Comparison of ENCODE assay signal across 20 cellular contexts in genomic region chr2:211248841-211249240, GRCh38.
DNase-seq lines count a peak whose midpoint lies in the region; ATAC-seq and TF ChIP-seq lines count a peak whose summit lies in the region.
"Had no signal": no experiment of that assay in that cellular context is flagged by ENCODE, and none has a peak within 500 bp of the region (broad histone marks: within the 10 kb centered on the region; RNA-seq: fewer than 3 reads in every experiment).

No MANE protein-coding gene starts in this region.

- intact Hi-C loops in HCT116 (cut with micrococcal nuclease) = no loop called here

- H2AFZ ChIP-seq in HCT116 (ENCODE audit: low read depth, low read length, poor library complexity, severe bottlenecking) (no peak overlapping the region), trophoblast cell (ENCODE audit: insufficient read depth, low read length, poor library complexity) (no peak overlapping the region), hepatocyte (no peak overlapping the region)

- DNase-seq in NCI-H748 (lab: John Stamatoyannopoulos, UW; ENCODE audit: unreplicated experiment) = peak; percentile 9
- DNase-seq in NCI-H748 treated with DMSO at 0.1 percent for 48 hours (lab: John Stamatoyannopoulos, UW) = no peak
- peak; percentile 0 for DNase-seq in HCT116 (ENCODE audit: low read depth, low spot score)
- peak; percentile 1 to 60 for DNase-seq in trophoblast cell
- no peak for DNase-seq in hepatocyte (ENCODE audit: low spot score)
- no peak for DNase-seq in effector CD8-positive, alpha-beta T cell (lab: John Stamatoyannopoulos, UW)
- no peak for DNase-seq in stimulated activated naive B cell treated with anti-CD40 and anti-IgM and Interleukin-4, amounts not matched to agents 10 μg/mL and 1 μg/mL and 100 μg/mL, for 72 hours
- DNase-seq: CD8-positive, alpha-beta T cell; DND-41; H7; Karpas-422; MM.1S; NCI-H1930; NCI-H446; NCI-H774; SHP77 treated with DMSO at 0.1 percent for 48 hours; SK-N-SH had no signal

- RAD21 ChIA-PET in HCT116 (lab: Charles Lee; ENCODE audit: low non-redundant PET in 1 of 2, low total read pairs in 2 of 2, uncharacterized antibody in 2 of 2, unreplicated experiment in 2 of 2) = no interaction called here

- no peaks in the 10 kb centered on the region for H3K79me2 ChIP-seq in HCT116 (ENCODE audit: insufficient read depth, low read length)
- H3K79me2 ChIP-seq in trophoblast cell (ENCODE audit: control insufficient read depth, insufficient read depth, low read length, poor library complexity) = no peaks in the 10 kb centered on the region
- H3K79me2 ChIP-seq in hepatocyte = no peaks in the 10 kb centered on the region

- no peaks in the 10 kb centered on the region for H3K27me3 Mint-ChIP-seq in stimulated activated naive B cell treated with anti-CD40 and anti-IgM and Interleukin-4, amounts not matched to agents 10 μg/mL and 1 μg/mL and 100 μg/mL, for 72 hours
- H3K27me3 Mint-ChIP-seq: IgD-negative memory B cell had no signal

- CTCF ChIA-PET in HCT116 (lab: Charles Lee) = no interaction called here

- no peak overlapping the region for H3K23ac ChIP-seq in trophoblast cell (ENCODE audit: low read length)

- no peak overlapping the region for H3K27ac ChIP-seq in HCT116 (ENCODE audit: low read depth, low read length)
- peak overlapping the region; percentile 58 for H3K27ac ChIP-seq in VCaP
- no peak overlapping the region for H3K27ac ChIP-seq in trophoblast cell (ENCODE audit: low read depth, low read length)
- H3K27ac ChIP-seq in hepatocyte = no peak overlapping the region
- H3K27ac ChIP-seq: BLaER1 had no signal

- no peak overlapping the region for H4K12ac ChIP-seq in trophoblast cell (ENCODE audit: low read depth, low read length)

- no peaks in the 10 kb centered on the region for H3K79me1 ChIP-seq in trophoblast cell (ENCODE audit: low read length)

- H3K27ac Mint-ChIP-seq in stimulated activated naive B cell treated with anti-CD40 and anti-IgM and Interleukin-4, amounts not matched to agents 10 μg/mL and 1 μg/mL and 100 μg/mL, for 72 hours = no peak overlapping the region
- H3K27ac Mint-ChIP-seq: CD8-positive, alpha-beta T cell; IgD-negative memory B cell had no signal

- no TSS peak for BruUV-seq in HCT116 (replicated peaks; lab: Mats Ljungman, UMichigan)

- H3K9me2 ChIP-seq in HCT116 (ENCODE audit: insufficient read depth) = no peaks in the 10 kb centered on the region
- no peaks in the 10 kb centered on the region for H3K9me2 ChIP-seq in hepatocyte (replicated peaks; ENCODE audit: insufficient read depth)
- H3K9me2 ChIP-seq: SK-N-SH had no signal

- H3K14ac ChIP-seq in trophoblast cell (ENCODE audit: low read length) = no peak overlapping the region

- H4K91ac ChIP-seq in trophoblast cell (ENCODE audit: low read depth, low read length) = no peak overlapping the region

- TF ChIP-seq POLR2A in HCT116 (IDR thresholded peaks at IDR 0.05; ENCODE audit: borderline replicate concordance, extremely low read depth, insufficient read depth, insufficient read length) = no peak

- H2BK12ac ChIP-seq in trophoblast cell (ENCODE audit: low read length) = no peak overlapping the region

- peaks cover 6 to 7% of the 10 kb centered on the region in 2 experiments; a peak in 2 of 4 replicates for H3K4me1 ChIP-seq in HCT116 (ENCODE audit: control insufficient read depth in 1 of 2, insufficient read depth in 2 of 2, low read length in 2 of 2)
- peaks cover 5 to 6% of the 10 kb centered on the region in 2 experiments for H3K4me1 ChIP-seq in trophoblast cell (ENCODE audit: control insufficient read depth in 1 of 2, insufficient read depth in 2 of 2, low read length in 2 of 2)
- H3K4me1 ChIP-seq in hepatocyte (ENCODE audit: insufficient read depth) = no peaks in the 10 kb centered on the region
- H3K4me1 ChIP-seq: BLaER1 had no signal

- no peaks in the 10 kb centered on the region for H3K36me3 ChIP-seq in HCT116 (ENCODE audit: control insufficient read depth in 1 of 2, insufficient read depth in 2 of 2, low read length in 2 of 2)
- no peaks in the 10 kb centered on the region for H3K36me3 ChIP-seq in trophoblast cell (ENCODE audit: control insufficient read depth in 1 of 2, insufficient read depth in 2 of 2, low read length in 2 of 2)
- H3K36me3 ChIP-seq in hepatocyte (replicated peaks; ENCODE audit: insufficient read depth, low read depth) = no peaks in the 10 kb centered on the region
- H3K36me3 ChIP-seq: BLaER1 had no signal

- H3K4me2 ChIP-seq in HCT116 (ENCODE audit: low read length) (no peak overlapping the region), trophoblast cell (ENCODE audit: low read length) (no peak overlapping the region), hepatocyte (no peak overlapping the region)
- H3K4me2 ChIP-seq: BLaER1, SK-N-SH had no signal

- H3K18ac ChIP-seq in trophoblast cell (ENCODE audit: low read length) = no peak overlapping the region

- H3K4me3 ChIP-seq in HCT116 (replicated peaks in 1 of 2; ENCODE audit: low read depth in 1 of 2, low read length in 2 of 2) (no peak overlapping the region), trophoblast cell (ENCODE audit: low read depth, low read length) (no peak overlapping the region), hepatocyte (no peak overlapping the region)
- H3K4me3 ChIP-seq: BLaER1 had no signal

- no peak for TF ChIP-seq RAD21 in HCT116 (IDR thresholded peaks at IDR 0.05; ENCODE audit: low read depth)

- no peak overlapping the region for H2BK5ac ChIP-seq in trophoblast cell (ENCODE audit: low read depth, low read length, poor library complexity)

- TF ChIP-seq CTCF in HCT116 (IDR thresholded peaks at IDR 0.05 in 2 of 3, conservative IDR thresholded peaks at IDR 0.05 in 1 of 3; ENCODE audit: borderline replicate concordance in 1 of 3, insufficient read depth in 1 of 3, low read depth in 2 of 3, low read length in 2 of 3) (no peak), VCaP (conservative IDR thresholded peaks at IDR 0.05) (no peak), hepatocyte (IDR thresholded peaks at IDR 0.05; ENCODE audit: poor library complexity) (no peak)

- H2AK5ac ChIP-seq in trophoblast cell (ENCODE audit: low read length) = no peak overlapping the region

- no peak overlapping the region for H3K9ac ChIP-seq in HCT116 (ENCODE audit: low read length)
- H3K9ac ChIP-seq in trophoblast cell (ENCODE audit: low read length) = no peak overlapping the region
- H3K9ac ChIP-seq: BLaER1, SK-N-SH had no signal

- H3K9me3 ChIP-seq in HCT116 (ENCODE audit: control insufficient read depth in 1 of 2, insufficient read depth in 1 of 2, low read depth in 1 of 2, low read length in 2 of 2) = no peaks in the 10 kb centered on the region
- no peaks in the 10 kb centered on the region for H3K9me3 ChIP-seq in trophoblast cell (ENCODE audit: insufficient read depth, low read depth, low read length)
- no peaks in the 10 kb centered on the region for H3K9me3 ChIP-seq in hepatocyte (ENCODE audit: low read depth)
- H3K9me3 ChIP-seq: BLaER1, SK-N-SH had no signal

- no peak overlapping the region for H3K4ac ChIP-seq in trophoblast cell (ENCODE audit: low read depth, low read length)

- ATAC-seq in HCT116 = peak; percentile 17; the same call in 1 of the 2 replicates
- ATAC-seq in stimulated activated naive B cell treated with anti-CD40 and anti-IgM and Interleukin-4, amounts not matched to agents 10 μg/mL and 1 μg/mL and 100 μg/mL, for 72 hours (replicated peaks) = no peak
- ATAC-seq: CD8-positive, alpha-beta T cell had no signal

- H3K4me3 Mint-ChIP-seq in stimulated activated naive B cell treated with anti-CD40 and anti-IgM and Interleukin-4, amounts not matched to agents 10 μg/mL and 1 μg/mL and 100 μg/mL, for 72 hours = no peak overlapping the region
- H3K4me3 Mint-ChIP-seq: CD8-positive, alpha-beta T cell; IgD-negative memory B cell had no signal

- H4K8ac ChIP-seq in trophoblast cell (ENCODE audit: low read depth, low read length) = no peak overlapping the region

- no peaks in the 10 kb centered on the region for H3K4me1 Mint-ChIP-seq in stimulated activated naive B cell treated with anti-CD40 and anti-IgM and Interleukin-4, amounts not matched to agents 10 μg/mL and 1 μg/mL and 100 μg/mL, for 72 hours
- H3K4me1 Mint-ChIP-seq: IgD-negative memory B cell had no signal

- H4K20me1 ChIP-seq in HCT116 (ENCODE audit: insufficient read depth) (no peaks in the 10 kb centered on the region), hepatocyte (ENCODE audit: insufficient read depth, poor library complexity, severe bottlenecking) (no peaks in the 10 kb centered on the region)
- H4K20me1 ChIP-seq: BLaER1 had no signal

- H2BK120ac ChIP-seq in trophoblast cell (ENCODE audit: insufficient read depth, low read length, poor library complexity) = no peak overlapping the region

- WGBS in trophoblast cell (ENCODE audit: extremely low coverage, insufficient coverage, insufficient read length) = no CpG with 5 or more reads among the region's 2 CpGs
- WGBS in hepatocyte (ENCODE audit: low lambda C conversion rate, missing lambda C conversion rate) = 48% methylated on average over 2 of the region's 2 CpGs

- POLR2A ChIA-PET in HCT116 (lab: Charles Lee) = no interaction called here

- peaks cover 0 to 2% of the 10 kb centered on the region in 2 donors for H3K9me3 Mint-ChIP-seq in stimulated activated naive B cell treated with anti-CD40 and anti-IgM and Interleukin-4, amounts not matched to agents 10 μg/mL and 1 μg/mL and 100 μg/mL, for 72 hours
- H3K9me3 Mint-ChIP-seq: CD8-positive, alpha-beta T cell had no signal

- no peaks in the 10 kb centered on the region for H3K36me3 Mint-ChIP-seq in stimulated activated naive B cell treated with anti-CD40 and anti-IgM and Interleukin-4, amounts not matched to agents 10 μg/mL and 1 μg/mL and 100 μg/mL, for 72 hours
- H3K36me3 Mint-ChIP-seq: CD8-positive, alpha-beta T cell; IgD-negative memory B cell had no signal

- H3K27me3 ChIP-seq in HCT116 (ENCODE audit: insufficient read depth, low read length) = no peaks in the 10 kb centered on the region
- no peaks in the 10 kb centered on the region for H3K27me3 ChIP-seq in trophoblast cell (ENCODE audit: insufficient read depth, low read length)
- no peaks in the 10 kb centered on the region for H3K27me3 ChIP-seq in hepatocyte
- H3K27me3 ChIP-seq: BLaER1 had no signal

TF ChIP-seq in HCT116, 20 proteins besides CTCF, POLR2A, EP300 and RAD21 (continues in another document):
- TF ChIP-seq EGR1 (IDR thresholded peaks at IDR 0.05; ENCODE audit: low read depth) (no peak), SRF (IDR thresholded peaks at IDR 0.05; ENCODE audit: low read depth) (no peak), CEBPB (IDR thresholded peaks at IDR 0.05; ENCODE audit: low read depth) (no peak), ZFX (IDR thresholded peaks at IDR 0.05) (no peak), EZH2phosphoT487 (IDR thresholded peaks at IDR 0.05; ENCODE audit: borderline replicate concordance) (no peak), FOSL1 (IDR thresholded peaks at IDR 0.05; ENCODE audit: low read depth) (no peak), ELF1 (IDR thresholded peaks at IDR 0.05; ENCODE audit: borderline replicate concordance, low read depth) (no peak)
- TF ChIP-seq, protein P1, sequence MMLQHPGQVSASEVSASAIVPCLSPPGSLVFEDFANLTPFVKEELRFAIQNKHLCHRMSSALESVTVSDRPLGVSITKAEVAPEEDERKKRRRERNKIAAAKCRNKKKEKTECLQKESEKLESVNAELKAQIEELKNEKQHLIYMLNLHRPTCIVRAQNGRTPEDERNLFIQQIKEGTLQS (IDR thresholded peaks at IDR 0.05) = no peak

Comparison
In these comparisons a context has a peak if more than half of its experiments do, and no peak if none do; other contexts are left out.
1. DNase-seq: peak in NCI-H748 (single experiment), HCT116 (single experiment) and trophoblast cell (2 of 2); none in NCI-H748 treated with DMSO at 0.1 percent for 48 hours (single experiment), hepatocyte (single experiment), effector CD8-positive, alpha-beta T cell (single experiment) and stimulated activated naive B cell treated with anti-CD40 and anti-IgM and Interleukin-4, amounts not matched to agents 10 μg/mL and 1 μg/mL and 100 μg/mL, for 72 hours (single experiment).